Comparison of ENCODE assay signal across 1 cellular context in the genomic region with DNA sequence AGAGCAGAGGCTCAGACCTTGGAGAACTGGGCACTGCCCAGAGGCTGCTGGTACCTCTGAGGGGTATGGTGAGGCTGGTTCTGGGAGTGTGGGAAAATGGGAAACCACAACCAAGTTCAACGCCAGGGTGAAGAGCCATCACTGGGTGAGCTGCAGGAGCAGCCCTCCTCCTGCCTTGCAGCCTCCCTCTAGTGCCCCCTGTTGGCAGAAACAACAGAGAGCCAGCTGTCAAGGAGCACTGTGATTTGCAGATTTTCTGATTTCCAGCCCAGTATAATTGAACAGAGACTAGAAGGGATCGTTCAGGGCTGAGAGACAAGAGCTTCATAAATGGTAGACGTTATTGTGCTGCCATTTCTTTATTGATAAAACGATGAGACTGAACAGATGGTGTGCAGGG.
TF ChIP-seq lines count a peak whose summit lies in the region.

No MANE protein-coding gene starts in this region.

TF ChIP-seq in GM12878, 131 proteins besides CTCF, POLR2A, EP300 and RAD21 (continued from another document):
- TF ChIP-seq BCL11A (IDR thresholded peaks at IDR 0.05; ENCODE audit: low read depth, low read length) (no peak), POLR2AphosphoS5 (IDR thresholded peaks at IDR 0.05; ENCODE audit: low read length) (no peak), SRF (IDR thresholded peaks at IDR 0.05; ENCODE audit: low read depth in 2 of 2, low read length in 2 of 2) (no peak), CREB1 (IDR thresholded peaks at IDR 0.05; ENCODE audit: low read depth) (no peak)
- TF ChIP-seq, protein P1, sequence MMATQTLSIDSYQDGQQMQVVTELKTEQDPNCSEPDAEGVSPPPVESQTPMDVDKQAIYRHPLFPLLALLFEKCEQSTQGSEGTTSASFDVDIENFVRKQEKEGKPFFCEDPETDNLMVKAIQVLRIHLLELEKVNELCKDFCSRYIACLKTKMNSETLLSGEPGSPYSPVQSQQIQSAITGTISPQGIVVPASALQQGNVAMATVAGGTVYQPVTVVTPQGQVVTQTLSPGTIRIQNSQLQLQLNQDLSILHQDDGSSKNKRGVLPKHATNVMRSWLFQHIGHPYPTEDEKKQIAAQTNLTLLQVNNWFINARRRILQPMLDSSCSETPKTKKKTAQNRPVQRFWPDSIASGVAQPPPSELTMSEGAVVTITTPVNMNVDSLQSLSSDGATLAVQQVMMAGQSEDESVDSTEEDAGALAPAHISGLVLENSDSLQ (IDR thresholded peaks at IDR 0.05) = no peak
